In the genomic region with DNA sequence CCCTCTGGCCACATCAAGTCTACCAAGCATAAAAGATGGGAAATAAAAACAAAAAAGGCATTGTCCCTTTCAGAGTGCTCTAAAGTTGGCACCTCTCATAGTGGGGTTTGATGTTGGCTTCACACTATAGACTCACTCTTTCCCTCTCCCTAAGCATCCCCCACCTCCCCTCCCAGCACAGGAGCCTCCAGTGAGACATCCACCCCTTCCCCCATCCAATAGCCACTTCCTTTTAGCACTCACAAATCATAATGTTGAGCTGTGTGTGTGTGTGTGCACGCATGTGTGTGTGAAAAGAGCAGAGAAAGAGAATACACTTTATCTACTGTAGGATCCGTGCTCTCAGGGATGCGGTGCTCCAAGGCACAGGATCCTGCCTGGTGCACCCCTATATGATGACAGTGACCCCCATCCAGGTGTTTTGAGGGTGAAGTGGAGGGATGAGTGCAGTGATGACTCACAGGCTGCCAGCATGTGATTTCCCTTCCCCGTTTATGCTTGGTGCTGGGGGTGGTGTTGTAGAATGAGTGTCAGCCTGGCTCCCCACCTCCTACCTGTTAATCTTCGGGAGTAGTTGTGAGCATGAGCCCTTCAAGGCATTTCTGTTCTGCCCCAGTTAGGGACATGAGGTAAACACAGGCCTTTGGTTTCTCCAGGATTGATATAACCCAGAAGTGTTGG, we compare ENCODE assay signal across 31 cellular contexts.
A peak's percentile ranks its signal among the peaks of the same experiment; 100 is the strongest.
DNase-seq lines count a peak whose midpoint lies in the region; ATAC-seq, FAIRE-seq and TF ChIP-seq lines count a peak whose summit lies in the region.
"Had no signal": no experiment of that assay in that cellular context is flagged by ENCODE, and none has a peak within 500 bp of the region (broad histone marks: within the 10 kb centered on the region; RNA-seq: fewer than 3 reads in every experiment).

No MANE protein-coding gene starts in this region.

- no peaks in the 10 kb centered on the region for H3K27me3 Mint-ChIP-seq in HFFc6 (ENCODE audit: insufficient read depth)

- no peaks in the 10 kb centered on the region for H3K4me1 Mint-ChIP-seq in HFFc6 (ENCODE audit: low read depth)

- H3K27ac Mint-ChIP-seq in HFFc6 = no peak overlapping the region
- H3K27ac Mint-ChIP-seq: progenitor cell of endocrine pancreas had no signal

- POLR2A ChIA-PET in HCT116 (lab: Charles Lee) = no interaction called here

- CTCF ChIA-PET in HCT116 (lab: Charles Lee) = no interaction called here

- no peak overlapping the region for H3K27ac ChIP-seq in HCT116 (ENCODE audit: low read depth, low read length)
- H3K27ac ChIP-seq: GM23248, heart left ventricle, upper lobe of left lung had no signal

- no peak overlapping the region for H3K9ac ChIP-seq in HCT116 (ENCODE audit: low read length)
- H3K9ac ChIP-seq: GM23248 had no signal

- no peaks in the 10 kb centered on the region for H4K20me1 ChIP-seq in HCT116 (ENCODE audit: insufficient read depth)

- intact Hi-C loops in HCT116 (cut with micrococcal nuclease) = no loop called here

- H3K4me3 Mint-ChIP-seq in HFFc6 = no peak overlapping the region

- no peaks in the 10 kb centered on the region for H3K9me3 ChIP-seq in HCT116 (ENCODE audit: control insufficient read depth in 1 of 2, insufficient read depth in 1 of 2, low read depth in 1 of 2, low read length in 2 of 2)
- H3K9me3 ChIP-seq: BE2C, heart left ventricle, upper lobe of left lung had no signal

- RAD21 ChIA-PET in HCT116 (lab: Charles Lee; ENCODE audit: low non-redundant PET in 1 of 2, low total read pairs in 2 of 2, uncharacterized antibody in 2 of 2, unreplicated experiment in 2 of 2) = no interaction called here

- ATAC-seq in HCT116 = peak; percentile 40
- ATAC-seq: heart left ventricle, K562, left ventricle myocardium superior had no signal

- no peak for TF ChIP-seq CTCF in HCT116 (IDR thresholded peaks at IDR 0.05 in 2 of 3, conservative IDR thresholded peaks at IDR 0.05 in 1 of 3; ENCODE audit: borderline replicate concordance in 1 of 3, insufficient read depth in 1 of 3, low read depth in 2 of 3, low read length in 2 of 3)
- TF ChIP-seq CTCF in HFFc6 (IDR thresholded peaks at IDR 0.05) = no peak

- H2AFZ ChIP-seq in HCT116 (ENCODE audit: low read depth, low read length, poor library complexity, severe bottlenecking) = no peak overlapping the region
- H2AFZ ChIP-seq: GM23248 had no signal

- H3K36me3 ChIP-seq in HCT116 (ENCODE audit: control insufficient read depth in 1 of 2, insufficient read depth in 2 of 2, low read length in 2 of 2) = no peaks in the 10 kb centered on the region
- H3K36me3 ChIP-seq: BE2C, heart left ventricle, upper lobe of left lung had no signal

- peaks cover 18% of the 10 kb centered on the region for H3K27me3 ChIP-seq in HCT116 (ENCODE audit: insufficient read depth, low read length)
- H3K27me3 ChIP-seq: upper lobe of left lung had no signal

- H3K4me3 ChIP-seq in HCT116 (replicated peaks in 1 of 2; ENCODE audit: low read depth in 1 of 2, low read length in 2 of 2) = no peak overlapping the region
- H3K4me3 ChIP-seq: GM23248, heart left ventricle, K562, upper lobe of left lung had no signal

- H3K9me3 Mint-ChIP-seq in HFFc6 = peaks cover 58% of the 10 kb centered on the region

- TF ChIP-seq POLR2A in HCT116 (IDR thresholded peaks at IDR 0.05; ENCODE audit: borderline replicate concordance, extremely low read depth, insufficient read depth, insufficient read length) (no peak), GM12891 (IDR thresholded peaks at IDR 0.05; ENCODE audit: low read depth, low read length) (no peak)

- H3K9me2 ChIP-seq in HCT116 (ENCODE audit: insufficient read depth) = no peaks in the 10 kb centered on the region

- peaks cover 3 to 6% of the 10 kb centered on the region in 2 experiments; a peak in 2 of 4 replicates for H3K4me1 ChIP-seq in HCT116 (ENCODE audit: control insufficient read depth in 1 of 2, insufficient read depth in 2 of 2, low read length in 2 of 2)
- H3K4me1 ChIP-seq: BE2C, heart left ventricle, upper lobe of left lung had no signal

- H3K4me2 ChIP-seq in HCT116 (ENCODE audit: low read length) = 0 out of 2 replicates have a peak overlapping the region, but pooled peaks have one; percentile 9

- DNase-seq in COLO829 (ENCODE audit: low spot score) (peak; percentile 36), HCT116 (ENCODE audit: low read depth, low spot score) (no peak), SW480 (ENCODE audit: low spot score) (peak; percentile 49), mesenteric fat pad (ENCODE audit: low spot score) (peak; percentile 51), HFFc6 (no peak), GM12891 (ENCODE audit: insufficient read length, low spot score) (no peak), medulla oblongata (ENCODE audit: extremely low spot score) (no peak)
- DNase-seq in stimulated activated CD4-positive, alpha-beta T cell treated with anti-CD3 and anti-CD28 coated beads, Interleukin-12 subunit alpha, Interleukin-12 subunit beta, amount 100 ng/mL, for 4 hours = no peak
- DNase-seq: activated CD8-positive, alpha-beta memory T cell treated with anti-CD3 and anti-CD28 coated beads for 24 hours; activated gamma-delta T cell; BE2C; cortex of kidney; DMS79; effector memory CD4-positive, alpha-beta T cell; erythroblast; GDM1; GM23248; left ventricle myocardium superior; NCI-H1105; NCI-H187; NCI-H69; SIG-M5; stimulated activated CD4-positive, alpha-beta T cell treated with anti-CD3 and anti-CD28 coated beads, Interleukin-4, amount 100 ng/mL, for 24 hours; substantia nigra; T-helper 9 cell; upper lobe of left lung had no signal

- FAIRE-seq in GM12891 (lab: Jason Lieb, UNC) = no peak
- FAIRE-seq: K562, kidney, RCC 7860 had no signal

- H3K79me2 ChIP-seq in HCT116 (ENCODE audit: insufficient read depth, low read length) = no peaks in the 10 kb centered on the region

- H3K36me3 Mint-ChIP-seq in HFFc6 (ENCODE audit: low read depth) = no peaks in the 10 kb centered on the region

- TF ChIP-seq RAD21 in HCT116 (IDR thresholded peaks at IDR 0.05; ENCODE audit: low read depth) = no peak

- BruUV-seq in HCT116 (replicated peaks; lab: Mats Ljungman, UMichigan) = no TSS peak

TF ChIP-seq in HCT116, 20 proteins besides CTCF, POLR2A, EP300 and RAD21:
- TF ChIP-seq EGR1 (IDR thresholded peaks at IDR 0.05; ENCODE audit: low read depth) = no peak
- TF ChIP-seq SP1 (IDR thresholded peaks at IDR 0.05; ENCODE audit: low read depth) = no peak
- no peak for TF ChIP-seq YY1 (IDR thresholded peaks at IDR 0.05; ENCODE audit: extremely low read depth, insufficient replicate concordance, low read depth, low read length)
- TF ChIP-seq, protein P1, sequence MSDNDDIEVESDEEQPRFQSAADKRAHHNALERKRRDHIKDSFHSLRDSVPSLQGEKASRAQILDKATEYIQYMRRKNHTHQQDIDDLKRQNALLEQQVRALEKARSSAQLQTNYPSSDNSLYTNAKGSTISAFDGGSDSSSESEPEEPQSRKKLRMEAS (IDR thresholded peaks at IDR 0.05) = no peak
- TF ChIP-seq JUND (IDR thresholded peaks at IDR 0.05) = no peak

TF ChIP-seq in GM12891, 5 proteins besides CTCF, POLR2A, EP300 and RAD21:
- TF ChIP-seq PAX5 (IDR thresholded peaks at IDR 0.05; ENCODE audit: insufficient read depth, low read length, severe bottlenecking) (no peak), TAF1 (IDR thresholded peaks at IDR 0.05; ENCODE audit: low read depth, low read length) (no peak), POLR2AphosphoS5 (IDR thresholded peaks at IDR 0.05; ENCODE audit: low read depth, low read length) (no peak), POU2F2 (IDR thresholded peaks at IDR 0.05; ENCODE audit: low read depth, low read length) (no peak), SPI1 (IDR thresholded peaks at IDR 0.05; ENCODE audit: low read depth, low read length) (no peak)

Comparison
In these comparisons a context has a peak if more than half of its experiments do, and no peak if none do; other contexts are left out.
1. DNase-seq: peak in COLO829 (single experiment), SW480 (single experiment) and mesenteric fat pad (single experiment); none in HCT116 (single experiment), HFFc6 (single experiment), GM12891 (single experiment), medulla oblongata (single experiment) and stimulated activated CD4-positive, alpha-beta T cell treated with anti-CD3 and anti-CD28 coated beads, Interleukin-12 subunit alpha, Interleukin-12 subunit beta, amount 100 ng/mL, for 4 hours (single experiment).